ENCODE assay signal across 1 cellular context in genomic region chr12:46492471-46493351, GRCh38.
TF ChIP-seq lines count a peak whose summit lies in the region.

No MANE protein-coding gene starts in this region.

TF ChIP-seq in HepG2, 621 proteins besides CTCF, POLR2A, EP300 and RAD21 (continued from another document and continues in another):
- TF ChIP-seq ZSCAN21 (CRISPR knock-in tag; IDR thresholded peaks at IDR 0.05; ENCODE audit: borderline replicate concordance) (peak; percentile 46; the same call in 1 of the 2 replicates), ZNF772 (CRISPR knock-in tag; IDR thresholded peaks at IDR 0.05) (no peak), FOXA3 (CRISPR knock-in tag; IDR thresholded peaks at IDR 0.05) (peak; percentile 100), ZNF160 (CRISPR knock-in tag; IDR thresholded peaks at IDR 0.05) (peak; percentile 43; the same call in 1 of the 2 replicates), ZNF276 (CRISPR knock-in tag; IDR thresholded peaks at IDR 0.05; ENCODE audit: low read depth) (no peak), TMF1 (CRISPR knock-in tag; IDR thresholded peaks at IDR 0.05; ENCODE audit: low read depth) (no peak), ZNF124 (CRISPR knock-in tag; IDR thresholded peaks at IDR 0.05) (no peak), ZNF691 (CRISPR knock-in tag; IDR thresholded peaks at IDR 0.05; ENCODE audit: borderline replicate concordance, low read depth) (peak; percentile 69; the same call in 1 of the 2 replicates), GFI1 (CRISPR knock-in tag; IDR thresholded peaks at IDR 0.05; ENCODE audit: borderline replicate concordance) (peak; percentile 93), ZNF468 (CRISPR knock-in tag; IDR thresholded peaks at IDR 0.05) (no peak), ZSCAN9 (CRISPR knock-in tag; IDR thresholded peaks at IDR 0.05; ENCODE audit: borderline replicate concordance) (peak; percentile 95), PAXIP1 (CRISPR knock-in tag; conservative IDR thresholded peaks at IDR 0.05) (peak; percentile 97), DNMT1 (CRISPR knock-in tag; IDR thresholded peaks at IDR 0.05) (no peak), RFXANK (CRISPR knock-in tag; IDR thresholded peaks at IDR 0.05) (no peak), FOXK1 (CRISPR knock-in tag; IDR thresholded peaks at IDR 0.05; ENCODE audit: borderline replicate concordance, low read depth) (peak; percentile 100), NR2F1 (CRISPR knock-in tag; IDR thresholded peaks at IDR 0.05) (peak; percentile 85 to 91), GTF2F1 (IDR thresholded peaks at IDR 0.05; ENCODE audit: low read length) (no peak), JUN (CRISPR knock-in tag; IDR thresholded peaks at IDR 0.05) (peak; percentile 100), ZNF354B (CRISPR knock-in tag; IDR thresholded peaks at IDR 0.05) (no peak), NPAS2 (CRISPR knock-in tag; IDR thresholded peaks at IDR 0.05; ENCODE audit: borderline replicate concordance) (no peak), ZMYM3 (CRISPR knock-in tag; IDR thresholded peaks at IDR 0.05) (peak; percentile 17; the same call in 1 of the 2 replicates), MTF1 (CRISPR knock-in tag; IDR thresholded peaks at IDR 0.05) (no peak), HDAC2 (CRISPR knock-in tag; IDR thresholded peaks at IDR 0.05) (peak; percentile 95), ZNF607 (CRISPR knock-in tag; IDR thresholded peaks at IDR 0.05; ENCODE audit: borderline replicate concordance) (no peak; the same call in 1 of the 2 replicates), ZBTB38 (CRISPR knock-in tag; IDR thresholded peaks at IDR 0.05) (no peak), ZFP90 (CRISPR knock-in tag; IDR thresholded peaks at IDR 0.05; ENCODE audit: borderline replicate concordance) (no peak), KDM1A (CRISPR knock-in tag; IDR thresholded peaks at IDR 0.05) (peak; percentile 91), NBN (conservative IDR thresholded peaks at IDR 0.05) (no peak), ZBTB20 (CRISPR knock-in tag; IDR thresholded peaks at IDR 0.05; ENCODE audit: borderline replicate concordance, low read depth) (peak; percentile 91; the same call in 1 of the 2 replicates), ZNF253 (CRISPR knock-in tag; IDR thresholded peaks at IDR 0.05; ENCODE audit: borderline replicate concordance) (no peak), HIC2 (CRISPR knock-in tag; IDR thresholded peaks at IDR 0.05; ENCODE audit: low read depth) (no peak), NR3C1 (CRISPR knock-in tag; IDR thresholded peaks at IDR 0.05) (no peak), ZNF616 (CRISPR knock-in tag; IDR thresholded peaks at IDR 0.05; ENCODE audit: low read depth) (no peak), ZNF281 (CRISPR knock-in tag; IDR thresholded peaks at IDR 0.05; ENCODE audit: borderline replicate concordance) (peak; percentile 76; the same call in 1 of the 2 replicates), NKX3-1 (CRISPR knock-in tag; IDR thresholded peaks at IDR 0.05) (peak; percentile 81; the same call in 1 of the 2 replicates), KAT2B (IDR thresholded peaks at IDR 0.05; ENCODE audit: borderline replicate concordance, low read depth, low read length) (no peak)
- TF ChIP-seq, protein P1, sequence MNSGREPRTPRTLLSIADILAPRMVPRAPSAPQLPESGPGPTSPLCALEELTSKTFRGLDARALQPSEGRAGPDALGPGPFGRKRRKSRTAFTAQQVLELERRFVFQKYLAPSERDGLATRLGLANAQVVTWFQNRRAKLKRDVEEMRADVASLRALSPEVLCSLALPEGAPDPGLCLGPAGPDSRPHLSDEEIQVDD (CRISPR knock-in tag; IDR thresholded peaks at IDR 0.05; ENCODE audit: borderline replicate concordance) = no peak
- TF ChIP-seq, protein P2, sequence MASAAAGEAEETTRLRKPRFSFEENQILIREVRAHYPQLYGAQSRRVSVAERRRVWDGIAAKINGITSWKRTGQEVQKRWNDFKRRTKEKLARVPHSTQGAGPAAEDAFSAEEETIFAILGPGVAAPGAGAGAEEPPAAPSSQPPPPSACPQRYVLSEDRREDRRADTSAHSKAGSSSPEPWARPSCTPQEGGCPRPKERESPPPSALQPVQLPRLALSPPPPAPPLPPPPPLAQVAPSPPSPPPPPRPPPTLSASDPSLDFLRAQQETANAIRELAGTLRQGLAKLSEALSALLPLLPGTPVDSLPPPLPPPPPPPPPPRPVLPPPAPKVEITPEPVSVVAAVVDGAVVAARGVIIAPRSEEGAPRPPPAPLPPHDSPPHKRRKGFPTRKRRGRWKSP (CRISPR knock-in tag; IDR thresholded peaks at IDR 0.05) = no peak
- TF ChIP-seq, protein P3, sequence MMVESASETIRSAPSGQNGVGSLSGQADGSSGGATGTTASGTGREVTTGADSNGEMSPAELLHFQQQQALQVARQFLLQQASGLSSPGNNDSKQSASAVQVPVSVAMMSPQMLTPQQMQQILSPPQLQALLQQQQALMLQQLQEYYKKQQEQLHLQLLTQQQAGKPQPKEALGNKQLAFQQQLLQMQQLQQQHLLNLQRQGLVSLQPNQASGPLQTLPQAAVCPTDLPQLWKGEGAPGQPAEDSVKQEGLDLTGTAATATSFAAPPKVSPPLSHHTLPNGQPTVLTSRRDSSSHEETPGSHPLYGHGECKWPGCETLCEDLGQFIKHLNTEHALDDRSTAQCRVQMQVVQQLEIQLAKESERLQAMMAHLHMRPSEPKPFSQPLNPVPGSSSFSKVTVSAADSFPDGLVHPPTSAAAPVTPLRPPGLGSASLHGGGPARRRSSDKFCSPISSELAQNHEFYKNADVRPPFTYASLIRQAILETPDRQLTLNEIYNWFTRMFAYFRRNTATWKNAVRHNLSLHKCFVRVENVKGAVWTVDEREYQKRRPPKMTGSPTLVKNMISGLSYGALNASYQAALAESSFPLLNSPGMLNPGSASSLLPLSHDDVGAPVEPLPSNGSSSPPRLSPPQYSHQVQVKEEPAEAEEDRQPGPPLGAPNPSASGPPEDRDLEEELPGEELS (CRISPR knock-in tag; IDR thresholded peaks at IDR 0.05) = peak; percentile 98
- TF ChIP-seq, protein P4, sequence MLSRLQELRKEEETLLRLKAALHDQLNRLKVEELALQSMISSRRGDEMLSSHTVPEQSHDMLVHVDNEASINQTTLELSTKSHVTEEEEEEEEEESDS (CRISPR knock-in tag; IDR thresholded peaks at IDR 0.05; ENCODE audit: borderline replicate concordance) = no peak
- TF ChIP-seq, protein P5, sequence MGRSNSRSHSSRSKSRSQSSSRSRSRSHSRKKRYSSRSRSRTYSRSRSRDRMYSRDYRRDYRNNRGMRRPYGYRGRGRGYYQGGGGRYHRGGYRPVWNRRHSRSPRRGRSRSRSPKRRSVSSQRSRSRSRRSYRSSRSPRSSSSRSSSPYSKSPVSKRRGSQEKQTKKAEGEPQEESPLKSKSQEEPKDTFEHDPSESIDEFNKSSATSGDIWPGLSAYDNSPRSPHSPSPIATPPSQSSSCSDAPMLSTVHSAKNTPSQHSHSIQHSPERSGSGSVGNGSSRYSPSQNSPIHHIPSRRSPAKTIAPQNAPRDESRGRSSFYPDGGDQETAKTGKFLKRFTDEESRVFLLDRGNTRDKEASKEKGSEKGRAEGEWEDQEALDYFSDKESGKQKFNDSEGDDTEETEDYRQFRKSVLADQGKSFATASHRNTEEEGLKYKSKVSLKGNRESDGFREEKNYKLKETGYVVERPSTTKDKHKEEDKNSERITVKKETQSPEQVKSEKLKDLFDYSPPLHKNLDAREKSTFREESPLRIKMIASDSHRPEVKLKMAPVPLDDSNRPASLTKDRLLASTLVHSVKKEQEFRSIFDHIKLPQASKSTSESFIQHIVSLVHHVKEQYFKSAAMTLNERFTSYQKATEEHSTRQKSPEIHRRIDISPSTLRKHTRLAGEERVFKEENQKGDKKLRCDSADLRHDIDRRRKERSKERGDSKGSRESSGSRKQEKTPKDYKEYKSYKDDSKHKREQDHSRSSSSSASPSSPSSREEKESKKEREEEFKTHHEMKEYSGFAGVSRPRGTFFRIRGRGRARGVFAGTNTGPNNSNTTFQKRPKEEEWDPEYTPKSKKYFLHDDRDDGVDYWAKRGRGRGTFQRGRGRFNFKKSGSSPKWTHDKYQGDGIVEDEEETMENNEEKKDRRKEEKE (IDR thresholded peaks at IDR 0.05) = no peak
- TF ChIP-seq, protein P6, sequence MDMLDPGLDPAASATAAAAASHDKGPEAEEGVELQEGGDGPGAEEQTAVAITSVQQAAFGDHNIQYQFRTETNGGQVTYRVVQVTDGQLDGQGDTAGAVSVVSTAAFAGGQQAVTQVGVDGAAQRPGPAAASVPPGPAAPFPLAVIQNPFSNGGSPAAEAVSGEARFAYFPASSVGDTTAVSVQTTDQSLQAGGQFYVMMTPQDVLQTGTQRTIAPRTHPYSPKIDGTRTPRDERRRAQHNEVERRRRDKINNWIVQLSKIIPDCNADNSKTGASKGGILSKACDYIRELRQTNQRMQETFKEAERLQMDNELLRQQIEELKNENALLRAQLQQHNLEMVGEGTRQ (IDR thresholded peaks at IDR 0.05; ENCODE audit: low read depth, low read length) = no peak
- TF ChIP-seq, protein P6 (CRISPR knock-in tag; IDR thresholded peaks at IDR 0.05; ENCODE audit: borderline replicate concordance) = no peak
